23 cellular contexts compared by ENCODE assay signal in genomic region chr22:32994921-32995320, GRCh38.
DNase-seq lines count a peak whose midpoint lies in the region; ATAC-seq and TF ChIP-seq lines count a peak whose summit lies in the region.
"Had no signal": no experiment of that assay in that cellular context is flagged by ENCODE, and none has a peak within 500 bp of the region (broad histone marks: within the 10 kb centered on the region; RNA-seq: fewer than 3 reads in every experiment).

No MANE protein-coding gene starts in this region.

- CTCF ChIA-PET in SK-N-SH (lab: Yijun Ruan, JAX), result interaction anchor here (0.6 to 12.3 kb wide), 9 partner anchors 9 to 468 kb away, joined by 3 to 241 read pairs (median 7); no protein-coding TSS in a partner anchor
- CTCF ChIA-PET in activated CD8-positive, alpha-beta T cell treated with anti-CD3 and anti-CD28 coated beads for 36 hours (lab: Charles Lee), result no interaction called here

- H2BK120ac ChIP-seq in neuronal stem cell (ENCODE audit: low read depth, low read length), result no peak overlapping the region

- H3K9ac ChIP-seq in SK-N-SH (no peak overlapping the region), neuronal stem cell (ENCODE audit: low read depth, low read length, poor library complexity) (no peak overlapping the region)

- no peaks in the 10 kb centered on the region for H3K36me3 Mint-ChIP-seq in activated CD8-positive, alpha-beta T cell treated with anti-CD3 and anti-CD28 coated beads for 36 hours (ENCODE audit: low read depth)
- H3K36me3 Mint-ChIP-seq: activated naive CD4-positive, alpha-beta T cell treated with anti-CD3 and anti-CD28 coated beads, Interleukin-2, amount 50 U/mL, for 72 hours had no signal

- no peaks in the 10 kb centered on the region for H3K9me2 ChIP-seq in SK-N-SH

- H3K36me3 ChIP-seq in SK-N-SH (replicated peaks in 1 of 2; ENCODE audit: control insufficient read depth in 1 of 2, insufficient read depth in 2 of 2, low read length in 1 of 2), result no peaks in the 10 kb centered on the region
- no peaks in the 10 kb centered on the region for H3K36me3 ChIP-seq in right atrium auricular region
- H3K36me3 ChIP-seq in neuronal stem cell (replicated peaks in 1 of 2; ENCODE audit: control insufficient read depth in 2 of 2, insufficient read depth in 2 of 2, low read length in 2 of 2), result no peaks in the 10 kb centered on the region
- H3K36me3 ChIP-seq: upper lobe of right lung had no signal

- no peak overlapping the region for H3K27ac Mint-ChIP-seq in activated CD8-positive, alpha-beta T cell treated with anti-CD3 and anti-CD28 coated beads for 36 hours
- H3K27ac Mint-ChIP-seq: activated naive CD4-positive, alpha-beta T cell treated with anti-CD3 and anti-CD28 coated beads, Interleukin-2, amount 50 U/mL, for 72 hours; T-helper 17 cell had no signal

- H3K9me3 Mint-ChIP-seq in activated CD8-positive, alpha-beta T cell treated with anti-CD3 and anti-CD28 coated beads for 36 hours, result no peaks in the 10 kb centered on the region
- H3K9me3 Mint-ChIP-seq: activated naive CD4-positive, alpha-beta T cell treated with anti-CD3 and anti-CD28 coated beads, Interleukin-2, amount 50 U/mL, for 72 hours had no signal

- H3K27ac ChIP-seq in SK-N-SH (ENCODE audit: low read depth in 2 of 2, low read length in 1 of 2) (no peak overlapping the region), right atrium auricular region (peak overlapping the region; percentile 21 to 38), neuronal stem cell (replicated peaks; ENCODE audit: low read length) (peak overlapping the region; percentile 72)
- H3K27ac ChIP-seq: 22Rv1, upper lobe of right lung had no signal

- H3K27me3 ChIP-seq in SK-N-SH (ENCODE audit: insufficient read depth), result no peaks in the 10 kb centered on the region
- H3K27me3 ChIP-seq in right atrium auricular region, result no peaks in the 10 kb centered on the region
- H3K27me3 ChIP-seq in neuronal stem cell (ENCODE audit: control insufficient read depth in 3 of 3, insufficient read depth in 3 of 3, low read depth in 1 of 3, low read length in 3 of 3), result no peaks in the 10 kb centered on the region
- H3K27me3 ChIP-seq: upper lobe of right lung had no signal

- no peak overlapping the region for H3K4me3 ChIP-seq in SK-N-SH (ENCODE audit: low read depth in 2 of 2, low read length in 1 of 2)
- no peak overlapping the region for H3K4me3 ChIP-seq in right atrium auricular region
- no peak overlapping the region for H3K4me3 ChIP-seq in neuronal stem cell (ENCODE audit: low read length in 2 of 2)
- H3K4me3 ChIP-seq: mucosa of descending colon, upper lobe of right lung had no signal

- no peak overlapping the region for H4K91ac ChIP-seq in neuronal stem cell (ENCODE audit: low read depth, low read length, poor library complexity)

- no peaks in the 10 kb centered on the region for H3K79me1 ChIP-seq in neuronal stem cell (ENCODE audit: low read depth, low read length)

- no peak overlapping the region for H2BK15ac ChIP-seq in neuronal stem cell (ENCODE audit: low read length)

- no peaks in the 10 kb centered on the region for H3K4me1 Mint-ChIP-seq in activated CD8-positive, alpha-beta T cell treated with anti-CD3 and anti-CD28 coated beads for 36 hours (ENCODE audit: low read depth)

- H3F3A ChIP-seq in SK-N-SH (replicated peaks; ENCODE audit: insufficient read depth), result no peaks in the 10 kb centered on the region

- H3K4me1 ChIP-seq in SK-N-SH (ENCODE audit: control insufficient read depth in 1 of 2, insufficient read depth in 2 of 2, low read depth in 1 of 2, low read length in 1 of 2), result peaks cover 0 to 15% of the 10 kb centered on the region in 2 experiments; a peak in 1 of 4 replicates
- peaks cover 0 to 25% of the 10 kb centered on the region in 2 donors for H3K4me1 ChIP-seq in right atrium auricular region
- peaks cover 9 to 24% of the 10 kb centered on the region in 2 donors for H3K4me1 ChIP-seq in neuronal stem cell (ENCODE audit: control insufficient read depth in 2 of 2, insufficient read depth in 1 of 2, low read depth in 1 of 2, low read length in 2 of 2)

- H3K18ac ChIP-seq in neuronal stem cell (ENCODE audit: low read length), result peak overlapping the region; percentile 82

- WGBS in SK-N-SH (ENCODE audit: low lambda C conversion rate), result 34% methylated on average over 3 of the region's 4 CpGs
- WGBS in neuronal stem cell (ENCODE audit: extremely low coverage in 2 of 2, insufficient read length in 2 of 2, insufficient replicate concordance in 1 of 2), 2 donors, result no CpG with 5 or more reads among the region's 4 CpGs

- H3K4me2 ChIP-seq in SK-N-SH (no peak overlapping the region), neuronal stem cell (ENCODE audit: insufficient read depth, low read length, poor library complexity, severe bottlenecking) (no peak overlapping the region)

- H3K23ac ChIP-seq in neuronal stem cell (ENCODE audit: low read depth, low read length, poor library complexity), result no peak overlapping the region

- no peak overlapping the region for H3K4me3 Mint-ChIP-seq in activated CD8-positive, alpha-beta T cell treated with anti-CD3 and anti-CD28 coated beads for 36 hours
- H3K4me3 Mint-ChIP-seq: T-helper 17 cell had no signal

- POLR2A ChIA-PET in SK-N-SH (lab: Yijun Ruan, JAX), result interaction anchor here (1.0 kb wide), 1 partner anchor 193 kb away, joined by 3 read pairs; the partner anchor contains the start of gene TIMP3
- POLR2A ChIA-PET in activated CD8-positive, alpha-beta T cell treated with anti-CD3 and anti-CD28 coated beads for 36 hours (lab: Charles Lee), result interaction anchor here (0.7 kb wide), 1 partner anchor 415 kb away, joined by 3 read pairs; no protein-coding TSS in a partner anchor

- H2BK12ac ChIP-seq in neuronal stem cell (ENCODE audit: low read length), result no peak overlapping the region

- no peak overlapping the region for H2AK5ac ChIP-seq in neuronal stem cell (ENCODE audit: low read depth, low read length)

- no peaks in the 10 kb centered on the region for H3K9me3 ChIP-seq in SK-N-SH
- H3K9me3 ChIP-seq in right atrium auricular region, result no peaks in the 10 kb centered on the region
- no peaks in the 10 kb centered on the region for H3K9me3 ChIP-seq in neuronal stem cell (replicated peaks in 1 of 2; ENCODE audit: control insufficient read depth in 2 of 2, insufficient read depth in 1 of 2, low read depth in 1 of 2, low read length in 2 of 2)
- H3K9me3 ChIP-seq: mucosa of descending colon, upper lobe of right lung had no signal

- TF ChIP-seq CTCF in SK-N-SH (IDR thresholded peaks at IDR 0.05), result no peak
- no peak for TF ChIP-seq CTCF in right atrium auricular region (IDR thresholded peaks at IDR 0.05)
- TF ChIP-seq CTCF in activated CD8-positive, alpha-beta T cell treated with anti-CD3 and anti-CD28 coated beads for 36 hours (IDR thresholded peaks at IDR 0.05), result no peak

- peaks cover 1% of the 10 kb centered on the region for H3K27me3 Mint-ChIP-seq in activated CD8-positive, alpha-beta T cell treated with anti-CD3 and anti-CD28 coated beads for 36 hours

- H2AFZ ChIP-seq in SK-N-SH (ENCODE audit: low read depth) (no peak overlapping the region), neuronal stem cell (ENCODE audit: low read length) (no peak overlapping the region)

- H4K8ac ChIP-seq in neuronal stem cell (ENCODE audit: low read depth, low read length), result no peak overlapping the region

- DNase-seq in SK-N-SH (peak; percentile 51), right atrium auricular region (ENCODE audit: low spot score) (no peak), neuronal stem cell (ENCODE audit: low spot score) (no peak), NCI-H1092 (lab: John Stamatoyannopoulos, UW) (no peak), T-helper 9 cell (no peak)
- no peak for DNase-seq in activated CD8-positive, alpha-beta T cell treated with anti-CD3 and anti-CD28 coated beads for 36 hours
- no peak for DNase-seq in activated CD4-positive, alpha-beta T cell treated with anti-CD3 and anti-CD28 coated beads for 4 hours
- DNase-seq: activated CD4-positive, CD25-positive, alpha-beta regulatory T cell; activated CD8-positive, alpha-beta memory T cell treated with anti-CD3 and anti-CD28 coated beads for 24 hours; AML-193; cortex of kidney; mucosa of descending colon; NCI-H1048; NCI-H2081; NCI-H69; occipital lobe; stimulated activated CD4-positive, alpha-beta T cell treated with anti-CD3 and anti-CD28 coated beads, Interleukin-1b, Interleukin-23, amount 100 ng/mL, for 48 hours; stimulated activated naive CD4-positive, alpha-beta T cell; T-helper 17 cell; upper lobe of right lung had no signal

- no peak overlapping the region for H2BK5ac ChIP-seq in neuronal stem cell (ENCODE audit: low read length)

- no peak for TF ChIP-seq RAD21 in SK-N-SH (IDR thresholded peaks at IDR 0.05; ENCODE audit: low read length)

- no peak overlapping the region for H3K14ac ChIP-seq in neuronal stem cell (ENCODE audit: low read length)

- H3K79me2 ChIP-seq in SK-N-SH (ENCODE audit: insufficient read depth), result no peaks in the 10 kb centered on the region

- H4K20me1 ChIP-seq in SK-N-SH (ENCODE audit: insufficient read depth), result no peaks in the 10 kb centered on the region

- no peak for TF ChIP-seq EP300 in SK-N-SH (IDR thresholded peaks at IDR 0.05; ENCODE audit: borderline replicate concordance in 1 of 2, low read depth in 1 of 2, low read length in 1 of 2)

- intact Hi-C loops in activated CD8-positive, alpha-beta T cell treated with anti-CD3 and anti-CD28 coated beads for 36 hours (cut with micrococcal nuclease), result no loop called here

- no peak overlapping the region for H3K4ac ChIP-seq in neuronal stem cell (ENCODE audit: low read length)

- ATAC-seq in SK-N-SH treated with all-trans-retinoic acid at 6 μM for 48 hours, result no peak
- ATAC-seq in activated CD8-positive, alpha-beta T cell treated with anti-CD3 and anti-CD28 coated beads for 36 hours, result no peak
- ATAC-seq: activated naive CD4-positive, alpha-beta T cell treated with anti-CD3 and anti-CD28 coated beads, Interleukin-2, amount 50 U/mL, for 72 hours; mucosa of descending colon; T-helper 17 cell; upper lobe of right lung had no signal

TF ChIP-seq in SK-N-SH, 30 proteins besides CTCF, POLR2A, EP300 and RAD21 (continues in another document):
- no peak for TF ChIP-seq RCOR1 (IDR thresholded peaks at IDR 0.05; ENCODE audit: low read length)

TF ChIP-seq in SK-N-SH treated with all-trans-retinoic acid at 6 μM for 48 hours, 23 proteins besides CTCF, POLR2A, EP300 and RAD21:
- no peak for TF ChIP-seq SNAI2 (CRISPR knock-in tag; IDR thresholded peaks at IDR 0.05)
- TF ChIP-seq ZC3H10 (CRISPR knock-in tag; IDR thresholded peaks at IDR 0.05), result no peak
- TF ChIP-seq PPARA (CRISPR knock-in tag; IDR thresholded peaks at IDR 0.05; ENCODE audit: borderline replicate concordance), result no peak
- TF ChIP-seq ZNF8 (CRISPR knock-in tag; IDR thresholded peaks at IDR 0.05), result no peak
- no peak for TF ChIP-seq ISL1 (CRISPR knock-in tag; IDR thresholded peaks at IDR 0.05)
- no peak for TF ChIP-seq ZFP3 (CRISPR knock-in tag; IDR thresholded peaks at IDR 0.05)

Comparison
In these comparisons a context has a peak if more than half of its experiments do, and no peak if none do; other contexts are left out.
1. H3K27ac ChIP-seq: peak in right atrium auricular region (2 of 2) and neuronal stem cell (single experiment); none in SK-N-SH (0 of 2).